In the genomic region with DNA sequence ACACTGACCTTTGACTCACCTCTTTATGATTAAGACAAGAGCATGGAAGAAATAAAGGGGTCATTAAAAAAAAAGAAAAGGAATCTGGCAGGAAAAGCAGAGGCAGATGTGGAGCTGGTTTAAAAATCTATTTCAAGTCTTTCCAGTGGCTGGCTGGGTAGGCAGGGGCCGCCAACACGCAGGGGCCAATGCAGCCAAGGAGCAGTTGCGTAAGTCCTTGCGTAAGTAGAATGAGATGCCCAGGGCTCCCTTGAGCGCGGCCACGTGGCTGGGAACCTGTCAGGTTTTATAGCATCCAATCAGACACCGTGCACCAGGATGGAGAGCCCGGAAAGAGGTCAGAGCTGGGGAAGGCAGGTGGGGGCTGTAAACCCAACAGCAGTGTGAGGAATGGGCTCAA, we compare ENCODE assay signal across 17 cellular contexts.
"Had no signal": no experiment of that assay in that cellular context is flagged by ENCODE, and none has a peak within 500 bp of the region (broad histone marks: within the 10 kb centered on the region; RNA-seq: fewer than 3 reads in every experiment).

No MANE protein-coding gene starts in this region.

- H3K27me3 ChIP-seq: colonic mucosa, gastrocnemius medialis, heart right ventricle, stomach had no signal

- DNase-seq: colonic mucosa; dermis blood vessel endothelial cell; endodermal cell; erythroblast; gastrocnemius medialis; heart right ventricle; kidney glomerular epithelial cell; mammary epithelial cell; mucosa of descending colon; naive thymus-derived CD8-positive, alpha-beta T cell; small intestine; stimulated activated CD4-positive, alpha-beta T cell treated with anti-CD3 and anti-CD28 coated beads, Interleukin-12 subunit alpha, Interleukin-12 subunit beta, amount 100 ng/mL, for 4 hours; stimulated activated naive CD4-positive, alpha-beta T cell; stomach had no signal

- ATAC-seq: gastrocnemius medialis; mucosa of descending colon; naive thymus-derived CD8-positive, alpha-beta T cell had no signal

- H3K4me1 ChIP-seq: colonic mucosa, gastrocnemius medialis, stomach had no signal

- H3K27ac ChIP-seq: colonic mucosa, gastrocnemius medialis, heart right ventricle, stomach had no signal

- H3K4me3 ChIP-seq: colonic mucosa, gastrocnemius medialis, heart right ventricle, mucosa of descending colon, stomach had no signal

- H3K36me3 ChIP-seq: colonic mucosa, gastrocnemius medialis had no signal

- H3K9me3 ChIP-seq: colonic mucosa, gastrocnemius medialis, heart right ventricle, mucosa of descending colon, stomach had no signal

- FAIRE-seq: endothelial cell of umbilical vein, islet of Langerhans, small intestine, urothelium cell line had no signal
